Comparison of ENCODE assay signal across 9 cellular contexts in the genomic region with DNA sequence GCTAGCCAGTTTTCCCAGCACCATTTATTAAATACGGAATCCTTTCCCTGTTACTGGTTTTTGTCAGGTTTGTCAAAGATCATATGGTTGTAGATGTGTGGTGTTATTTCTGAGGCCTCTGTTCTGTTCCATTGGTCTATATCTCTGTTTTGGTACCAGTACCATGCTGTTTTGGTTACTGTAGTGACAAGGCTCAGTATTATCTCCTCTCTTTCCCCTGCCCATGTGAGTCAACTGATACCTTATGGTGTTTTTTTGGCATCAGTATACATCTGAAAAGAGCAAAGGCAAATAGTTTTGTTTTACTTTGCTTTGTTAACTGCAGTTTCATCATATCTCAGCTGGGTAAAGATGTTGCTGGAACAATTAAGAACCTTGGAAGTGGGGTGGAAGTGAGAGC. TPM values are rescaled to one million over a fixed set of nuclear protein-coding genes. Genes with fewer than 3 reads are reported as not detected.
DNase-seq lines count a peak whose midpoint lies in the region; ATAC-seq and TF ChIP-seq lines count a peak whose summit lies in the region.
"Not testable (repeated sequence)": the region's sequence is repeated elsewhere in the genome, so short reads cannot be mapped to it uniquely, and the experiment has no call there.
"Had no signal": no experiment of that assay in that cellular context is flagged by ENCODE, and none has a peak within 500 bp of the region (broad histone marks: within the 10 kb centered on the region; RNA-seq: fewer than 3 reads in every experiment).

No MANE protein-coding gene starts in this region.

- not testable (repeated sequence) for DNase-seq in endodermal cell, left ventricle myocardium inferior, right cardiac atrium
- peak in 1 of 2 donors; percentile 6 for DNase-seq in cardiac muscle cell (ENCODE audit: low read depth in 1 of 2, low spot score in 1 of 2)

- not testable (repeated sequence) for H3K9ac ChIP-seq in endodermal cell (ENCODE audit: extremely low read depth, low read length, poor library complexity, severe bottlenecking)

- not testable (repeated sequence) for H3K9me3 Mint-ChIP-seq in endodermal cell

- intact Hi-C loops in left ventricle myocardium inferior (cut with micrococcal nuclease); right cardiac atrium (cut with DNase I): not testable (repeated sequence)

- not testable (repeated sequence) for H3K4me3 Mint-ChIP-seq in endodermal cell

- peaks cover 75% of the 10 kb centered on the region for H3K36me3 Mint-ChIP-seq in endodermal cell (ENCODE audit: low read depth)

- H3K27me3 ChIP-seq in endodermal cell (ENCODE audit: control insufficient read depth, insufficient read depth, low read length, poor library complexity, severe bottlenecking); cardiac muscle cell; left ventricle myocardium inferior (ENCODE audit: low read depth); right cardiac atrium (ENCODE audit: control insufficient read depth, insufficient read depth): not testable (repeated sequence)

- H3K27ac ChIP-seq in endodermal cell (ENCODE audit: low read depth, low read length); right cardiac atrium (ENCODE audit: low read length): not testable (repeated sequence)
- H3K27ac ChIP-seq in cardiac muscle cell (peak overlapping the region; percentile 16), left ventricle myocardium inferior (replicated peaks) (peak overlapping the region; percentile 37)

- peaks cover 55% of the 10 kb centered on the region for H3K36me3 ChIP-seq in endodermal cell (ENCODE audit: control insufficient read depth, insufficient read depth, low read length)
- H3K36me3 ChIP-seq in cardiac muscle cell, result peaks cover 11% of the 10 kb centered on the region
- not testable (repeated sequence) for H3K36me3 ChIP-seq in left ventricle myocardium inferior

- ATAC-seq in right cardiac atrium, result peak; percentile 58 to 63

- not testable (repeated sequence) for H3K4me3 ChIP-seq in endodermal cell (ENCODE audit: low read length); cardiac muscle cell; left ventricle myocardium inferior; right cardiac atrium (ENCODE audit: low read length)

- H3K27ac Mint-ChIP-seq in endodermal cell, result peak overlapping the region; percentile 24

- not testable (repeated sequence) for H3K4me1 ChIP-seq in endodermal cell (ENCODE audit: control insufficient read depth, insufficient read depth, low read length); cardiac muscle cell (ENCODE audit: low read depth); right cardiac atrium (ENCODE audit: control insufficient read depth, insufficient read depth, low read length)
- peaks cover 13% of the 10 kb centered on the region for H3K4me1 ChIP-seq in left ventricle myocardium inferior

- 100% methylated on average over 1 of the region's 1 CpG; no CpG with 5 or more reads in 1 of the 2 experiments for WGBS in endodermal cell (ENCODE audit: insufficient coverage in 1 of 2, insufficient read length in 1 of 2), 2 experiments
- 77% methylated on average over 1 of the region's 1 CpG for WGBS in right cardiac atrium

- peaks cover 16% of the 10 kb centered on the region for H3K4me1 Mint-ChIP-seq in endodermal cell

- H3K27me3 Mint-ChIP-seq in endodermal cell (ENCODE audit: insufficient read depth), result not testable (repeated sequence)

- not testable (repeated sequence) for TF ChIP-seq CTCF in endodermal cell (conservative IDR thresholded peaks at IDR 0.05); cardiac muscle cell (IDR thresholded peaks at IDR 0.05; ENCODE audit: low read depth, low read length); left ventricle myocardium inferior (IDR thresholded peaks at IDR 0.05; ENCODE audit: borderline replicate concordance)

- H3K9me3 ChIP-seq in endodermal cell (ENCODE audit: control insufficient read depth, low read length); cardiac muscle cell (ENCODE audit: low read depth); left ventricle myocardium inferior (replicated peaks); right cardiac atrium (ENCODE audit: control insufficient read depth, low read length): not testable (repeated sequence)

RNA-seq across cellular contexts. Expression of a gene that starts 41.3 kb away (rescaled TPM):
- total RNA-seq in endodermal cell (10 to 100 TPM in 1 of 2 donors, 1 to 10 TPM in 1; 6.9 to 14.3 TPM), cardiac muscle cell (0.14 and 0.60 TPM in 2 replicates), left ventricle myocardium inferior (2.7 TPM), right cardiac atrium (1 to 10 TPM in 3 of 4 donors, under 1 TPM in 1; 0.96 to 2.6 (median 1.3) TPM)
- 0.71 TPM for polyA plus RNA-seq in endodermal cell (2013, experiment 1 of 2)
- 0.54 TPM for polyA plus RNA-seq in endodermal cell (2013, experiment 2 of 2)
- polyA plus RNA-seq in cardiac muscle cell (0.27 and 0.59 TPM in 2 replicates), right cardiac atrium (2.0 TPM)
- total RNA-seq: CD4-positive, alpha-beta memory T cell; CD4-positive, CD25-positive, alpha-beta regulatory T cell; CD8-positive, alpha-beta memory T cell; GM12878 had no signal
- polyA plus RNA-seq: AG04450; CD8-positive, alpha-beta memory T cell had no signal
